In the genomic region with DNA sequence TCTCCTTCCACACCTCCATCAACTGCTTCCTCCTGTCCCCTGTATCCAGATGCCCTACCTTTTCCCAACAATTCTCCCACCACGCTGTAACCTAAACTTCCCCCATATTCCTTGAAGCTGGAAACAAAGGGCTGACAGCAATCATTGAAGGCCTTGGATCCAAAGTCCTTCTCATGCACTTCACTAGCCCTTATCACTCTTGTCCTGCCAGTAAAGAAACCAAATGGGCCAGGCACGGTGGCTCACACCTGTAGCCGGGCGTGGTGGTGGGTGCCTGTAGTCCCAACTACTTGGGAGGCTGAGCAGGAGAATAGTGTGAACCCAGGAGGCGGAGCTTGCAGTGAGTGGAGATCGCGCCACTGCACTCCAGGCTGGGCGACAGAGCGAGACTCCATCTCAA, we compare ENCODE assay signal across 31 cellular contexts.
"Had no signal": no experiment of that assay in that cellular context is flagged by ENCODE, and none has a peak within 500 bp of the region (broad histone marks: within the 10 kb centered on the region; RNA-seq: fewer than 3 reads in every experiment).

No MANE protein-coding gene starts in this region.

- H3K4me3 ChIP-seq: ovary, psoas muscle, right lobe of liver, sigmoid colon, stomach, thoracic aorta, thyroid gland, tibial nerve, upper lobe of left lung, vagina had no signal

- H3K27me3 ChIP-seq: neutrophil, ovary, right lobe of liver, sigmoid colon, stomach, thyroid gland, tibial nerve, upper lobe of left lung, vagina had no signal

- H3K9me3 ChIP-seq: neutrophil, ovary, psoas muscle, right lobe of liver, sigmoid colon, stomach, thoracic aorta, thyroid gland, tibial nerve, upper lobe of left lung, vagina had no signal

- H3K9ac ChIP-seq: parathyroid adenoma had no signal

- H3K36me3 Mint-ChIP-seq: natural killer cell treated with Interleukin-12 subunit alpha and Interleukin-12 subunit beta and Interleukin-15 and Interleukin-18, amount 100 ng/mL, for 72 hours; stimulated activated effector memory CD8-positive, alpha-beta T cell treated with anti-CD3 and anti-CD28 coated beads, Interleukin-12 subunit alpha, Interleukin-12 subunit beta, amount 100 ng/mL, for 72 hours had no signal

- H3K27ac Mint-ChIP-seq: naive thymus-derived CD8-positive, alpha-beta T cell; natural killer cell treated with Interleukin-12 subunit alpha and Interleukin-12 subunit beta and Interleukin-15 and Interleukin-18, amount 100 ng/mL, for 72 hours; nephron progenitor cell; progenitor cell of endocrine pancreas; stimulated activated effector memory CD8-positive, alpha-beta T cell treated with anti-CD3 and anti-CD28 coated beads, Interleukin-12 subunit alpha, Interleukin-12 subunit beta, amount 100 ng/mL, for 72 hours; stimulated activated naive B cell treated with anti-CD40 and anti-IgM and Interleukin-4, amounts not matched to agents 10 μg/mL and 1 μg/mL and 100 μg/mL, for 72 hours; stimulated activated naive CD8-positive, alpha-beta T cell treated with anti-CD3 and anti-CD28 coated beads, Interleukin-15, Interleukin-2, amounts not matched to agents 100 ng/mL and 50 ng/mL, for 24 hours had no signal

- H2AFZ ChIP-seq: parathyroid adenoma had no signal

- H3K36me3 ChIP-seq: neutrophil, ovary, right lobe of liver, sigmoid colon, stomach, thoracic aorta, thyroid gland, upper lobe of left lung, vagina had no signal

- H3K4me1 ChIP-seq: parathyroid adenoma, psoas muscle, right lobe of liver, sigmoid colon, stomach, thyroid gland, tibial nerve, upper lobe of left lung, vagina had no signal

- DNase-seq: naive thymus-derived CD8-positive, alpha-beta T cell; nephron progenitor cell; nucleus accumbens; ovary; posterior cingulate gyrus; psoas muscle; right cardiac atrium; right lobe of liver; sigmoid colon; small intestine; stimulated activated CD4-positive, alpha-beta T cell treated with anti-CD3 and anti-CD28 coated beads, Interleukin-15, amount 100 ng/mL, for 24 hours; stimulated activated CD4-positive, alpha-beta T cell treated with anti-CD3 and anti-CD28 coated beads, Interleukin-2, amount 100 ng/mL, for 24 hours; stimulated activated CD4-positive, alpha-beta T cell treated with anti-CD3 and anti-CD28 coated beads, Interleukin-2, amount 100 ng/mL, for 48 hours; stimulated activated CD4-positive, alpha-beta T cell treated with anti-CD3 and anti-CD28 coated beads, Interleukin-4, amount 100 ng/mL, for 24 hours; stimulated activated naive B cell treated with anti-CD40 and anti-IgM and Interleukin-4, amounts not matched to agents 10 μg/mL and 1 μg/mL and 100 μg/mL, for 72 hours; stimulated activated naive CD4-positive, alpha-beta T cell treated with Interleukin-2 at 50 U/mL for 16 hours; stomach; thyroid gland; trophoblast cell; upper lobe of left lung had no signal

- H3K27me3 Mint-ChIP-seq: progenitor cell of endocrine pancreas had no signal

- FAIRE-seq: small intestine, urothelium cell line had no signal

- H3K4me1 Mint-ChIP-seq: naive thymus-derived CD8-positive, alpha-beta T cell; nephron progenitor cell; neural crest cell; stimulated activated effector memory CD8-positive, alpha-beta T cell treated with anti-CD3 and anti-CD28 coated beads, Interleukin-12 subunit alpha, Interleukin-12 subunit beta, amount 100 ng/mL, for 72 hours; stimulated activated naive B cell treated with anti-CD40 and anti-IgM and Interleukin-4, amounts not matched to agents 10 μg/mL and 1 μg/mL and 100 μg/mL, for 72 hours had no signal

- H3K4me3 Mint-ChIP-seq: naive thymus-derived CD8-positive, alpha-beta T cell; natural killer cell treated with Interleukin-12 subunit alpha and Interleukin-12 subunit beta and Interleukin-15 and Interleukin-18, amount 100 ng/mL, for 72 hours; nephron progenitor cell; neural crest cell; stimulated activated effector memory CD8-positive, alpha-beta T cell treated with anti-CD3 and anti-CD28 coated beads, Interleukin-12 subunit alpha, Interleukin-12 subunit beta, amount 100 ng/mL, for 72 hours; stimulated activated naive B cell treated with anti-CD40 and anti-IgM and Interleukin-4, amounts not matched to agents 10 μg/mL and 1 μg/mL and 100 μg/mL, for 72 hours; stimulated activated naive CD8-positive, alpha-beta T cell treated with anti-CD3 and anti-CD28 coated beads, Interleukin-15, Interleukin-2, amounts not matched to agents 100 ng/mL and 50 ng/mL, for 24 hours had no signal

- ATAC-seq: naive thymus-derived CD8-positive, alpha-beta T cell; natural killer cell treated with Interleukin-12 subunit alpha and Interleukin-12 subunit beta and Interleukin-15 and Interleukin-18, amount 100 ng/mL, for 72 hours; psoas muscle; right cardiac atrium; stimulated activated effector memory CD8-positive, alpha-beta T cell treated with anti-CD3 and anti-CD28 coated beads, Interleukin-12 subunit alpha, Interleukin-12 subunit beta, amount 100 ng/mL, for 72 hours; stimulated activated naive B cell treated with anti-CD40 and anti-IgM and Interleukin-4, amounts not matched to agents 10 μg/mL and 1 μg/mL and 100 μg/mL, for 72 hours had no signal

- H3K27ac ChIP-seq: neutrophil, ovary, parathyroid adenoma, psoas muscle, right lobe of liver, sigmoid colon, stomach, thoracic aorta, thyroid gland, tibial nerve, upper lobe of left lung, vagina had no signal

- H3K79me2 ChIP-seq: parathyroid adenoma had no signal

- H3K9me3 Mint-ChIP-seq: natural killer cell treated with Interleukin-12 subunit alpha and Interleukin-12 subunit beta and Interleukin-15 and Interleukin-18, amount 100 ng/mL, for 72 hours had no signal
